Comparison of ENCODE assay signal across 10 cellular contexts in the genomic region with DNA sequence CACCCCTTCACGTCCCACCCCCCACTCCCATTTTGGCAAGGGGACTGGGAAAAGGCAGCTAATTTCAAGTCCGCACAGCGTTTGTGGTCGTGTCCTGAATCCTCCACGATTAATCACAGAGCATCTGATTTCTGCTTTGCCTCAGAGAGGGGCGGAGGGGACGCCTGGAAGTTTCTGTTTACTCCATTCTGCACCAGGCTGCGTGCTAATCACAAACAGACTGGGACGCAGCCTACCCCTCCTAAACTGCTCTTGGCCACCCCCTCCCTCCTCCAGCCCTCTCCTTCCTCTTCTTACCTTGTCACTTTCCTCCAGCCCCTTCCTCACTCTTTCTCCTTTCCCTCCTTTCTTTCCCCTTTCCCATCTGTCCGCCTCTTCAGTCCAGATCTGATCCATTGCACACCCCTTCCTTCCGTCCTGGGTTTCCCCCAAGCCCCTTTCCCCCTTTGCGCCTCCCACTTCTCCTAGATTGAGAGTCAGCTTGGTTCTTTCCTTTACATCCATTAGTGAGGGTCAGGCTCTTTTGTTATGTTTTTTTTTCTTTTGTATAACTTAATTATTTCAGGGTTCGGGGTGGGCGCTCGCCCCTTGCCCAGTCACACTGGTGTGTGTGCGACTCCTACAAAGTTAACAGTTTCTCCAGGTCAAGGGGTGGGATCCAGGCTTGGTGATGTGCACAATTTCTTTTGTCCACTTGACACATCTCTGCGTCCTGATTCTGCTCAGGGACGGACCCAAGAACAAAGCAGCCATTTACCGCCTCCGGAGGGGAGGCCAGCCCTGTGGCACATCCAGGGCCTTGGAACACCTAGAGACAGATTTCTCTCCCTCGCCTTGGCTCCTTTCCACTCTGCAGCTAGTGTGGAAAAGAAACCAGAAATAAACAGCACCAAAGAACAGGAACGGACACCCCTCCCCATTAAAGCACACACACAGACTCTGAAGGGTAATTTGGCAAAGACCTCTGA. TPM values are rescaled to one million over a fixed set of nuclear protein-coding genes. Genes with fewer than 3 reads are reported as not detected.
A peak's percentile ranks its signal among the peaks of the same experiment; 100 is the strongest.
DNase-seq lines count a peak whose midpoint lies in the region; ATAC-seq, FAIRE-seq and TF ChIP-seq lines count a peak whose summit lies in the region.
"Had no signal": no experiment of that assay in that cellular context is flagged by ENCODE, and none has a peak within 500 bp of the region (broad histone marks: within the 10 kb centered on the region; RNA-seq: fewer than 3 reads in every experiment).

No MANE protein-coding gene starts in this region.

- DNase-seq in H7 (peak; percentile 77), K562 (ENCODE audit: extremely low read depth in 1 of 4, low spot score in 3 of 4) (peak; percentile 44 to 81 (median 72)), skeletal muscle cell (ENCODE audit: low read depth) (no peak), GM20000 (ENCODE audit: low spot score) (no peak), SW480 (ENCODE audit: low spot score) (no peak), NCI-H1048 (lab: John Stamatoyannopoulos, UW) (no peak), GF-D8 (lab: John Stamatoyannopoulos, UW) (no peak)

- CTCF ChIA-PET in K562 (lab: Yijun Ruan, JAX; ENCODE audit: low intra/inter-chr PET ratio) = no interaction called here

- peak overlapping the region; percentile 81 for H2AFZ ChIP-seq in K562 (ENCODE audit: low read depth, low read length)

- no peaks in the 10 kb centered on the region for H3K27me3 ChIP-seq in H7 (ENCODE audit: control insufficient read depth, insufficient read depth, low read length)
- H3K27me3 ChIP-seq in K562 (ENCODE audit: control insufficient read depth in 2 of 2, insufficient read depth in 2 of 2, low read length in 2 of 2) = no peaks in the 10 kb centered on the region

- no peaks in the 10 kb centered on the region for H3K36me3 ChIP-seq in H7 (replicated peaks; ENCODE audit: control insufficient read depth, insufficient read depth, low read length)
- H3K36me3 ChIP-seq in K562 (ENCODE audit: control insufficient read depth, insufficient read depth, low read length) = peaks cover 26% of the 10 kb centered on the region

- H3K9me1 ChIP-seq in K562 (ENCODE audit: control insufficient read depth, insufficient read depth, low read length) = no peaks in the 10 kb centered on the region

- no peaks in the 10 kb centered on the region for H3K9me3 ChIP-seq in K562 (replicated peaks; ENCODE audit: control insufficient read depth, insufficient read depth, low read depth, low read length)
- H3K9me3 ChIP-seq in iPS-18c (ENCODE audit: control insufficient read depth, insufficient read depth, low read length) = no peaks in the 10 kb centered on the region

- peaks cover 46 to 47% of the 10 kb centered on the region in 2 experiments for H3K4me1 ChIP-seq in K562 (replicated peaks in 1 of 2; ENCODE audit: control insufficient read depth in 2 of 2, insufficient read depth in 2 of 2, low read length in 2 of 2)

- no peaks in the 10 kb centered on the region for H4K20me1 ChIP-seq in K562 (replicated peaks; ENCODE audit: control insufficient read depth, insufficient read depth, low read length)

- peak; percentile 80 for ATAC-seq in K562

- peak overlapping the region; percentile 96 for H3K4me2 ChIP-seq in K562 (ENCODE audit: insufficient read depth, low read length)

- intact Hi-C loops in K562 (cut with micrococcal nuclease) = loop anchor here (2.0 to 5.0 kb wide), 2 partner anchors 19 to 40 kb away; a partner anchor contains a TSS

- no TSS peak for BruUV-seq in K562 (replicated peaks; lab: Mats Ljungman, UMichigan)

- POLR2A ChIA-PET in K562 (lab: Yijun Ruan, JAX) = interaction anchor here (0.5 to 3.3 kb wide), 7 partner anchors 11 to 316 kb away, joined by 3 to 12 read pairs (median 4); no protein-coding TSS in a partner anchor

- peak overlapping the region; percentile 71 to 89 for H3K9ac ChIP-seq in K562 (ENCODE audit: insufficient read depth in 1 of 2, low read depth in 2 of 2, low read length in 2 of 2)

- peak overlapping the region; percentile 47 for H3K4me3 ChIP-seq in H7 (ENCODE audit: insufficient read depth, low read depth, low read length)
- peak overlapping the region; percentile 52 for H3K4me3 ChIP-seq in K562
- peak overlapping the region; percentile 57; the same call in 1 of the 2 replicates for H3K4me3 ChIP-seq in iPS-18c (ENCODE audit: insufficient read depth, low read depth, low read length)
- H3K4me3 ChIP-seq in skeletal muscle cell (ENCODE audit: low read depth, low read length) = peak overlapping the region; percentile 36

- H3K79me2 ChIP-seq in K562 (ENCODE audit: control insufficient read depth, insufficient read depth, low read length) = peaks cover 43% of the 10 kb centered on the region

- peak overlapping the region; percentile 85 for H3K27ac ChIP-seq in K562 (ENCODE audit: extremely low read depth, low read depth, low read length)

- TF ChIP-seq RAD21 in K562 (CRISPR knock-in tag; conservative IDR thresholded peaks at IDR 0.05 in 1 of 2, IDR thresholded peaks at IDR 0.05 in 1 of 2) = no peak

- 8% methylated on average over 19 of the region's 22 CpGs for WGBS in K562 (ENCODE audit: insufficient coverage, low coverage, missing lambda C conversion rate)

- TF ChIP-seq CTCF in K562 (IDR thresholded peaks at IDR 0.05 in 2 of 3, conservative IDR thresholded peaks at IDR 0.05 in 1 of 3; ENCODE audit: insufficient read depth in 2 of 3, low read depth in 1 of 3, low read length in 3 of 3) (no peak), GM20000 (IDR thresholded peaks at IDR 0.05; ENCODE audit: extremely low read depth, missing control alignments) (no peak)

- in situ Hi-C loops in K562 (cut with MboI) = no loop called here

- peak; percentile 67 for FAIRE-seq in K562 (lab: Jason Lieb, UNC)
- FAIRE-seq: GM18507, islet of Langerhans had no signal

- TF ChIP-seq POLR2A in K562 (conservative IDR thresholded peaks at IDR 0.05) = no peak

- TF ChIP-seq EP300 in K562 (IDR thresholded peaks at IDR 0.05; ENCODE audit: low read length) = no peak

TF ChIP-seq in K562, 482 proteins besides CTCF, POLR2A, EP300 and RAD21 (continues in another document):
- TF ChIP-seq, protein P1, sequence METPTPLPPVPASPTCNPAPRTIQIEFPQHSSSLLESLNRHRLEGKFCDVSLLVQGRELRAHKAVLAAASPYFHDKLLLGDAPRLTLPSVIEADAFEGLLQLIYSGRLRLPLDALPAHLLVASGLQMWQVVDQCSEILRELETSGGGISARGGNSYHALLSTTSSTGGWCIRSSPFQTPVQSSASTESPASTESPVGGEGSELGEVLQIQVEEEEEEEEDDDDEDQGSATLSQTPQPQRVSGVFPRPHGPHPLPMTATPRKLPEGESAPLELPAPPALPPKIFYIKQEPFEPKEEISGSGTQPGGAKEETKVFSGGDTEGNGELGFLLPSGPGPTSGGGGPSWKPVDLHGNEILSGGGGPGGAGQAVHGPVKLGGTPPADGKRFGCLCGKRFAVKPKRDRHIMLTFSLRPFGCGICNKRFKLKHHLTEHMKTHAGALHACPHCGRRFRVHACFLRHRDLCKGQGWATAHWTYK (CRISPR knock-in tag; IDR thresholded peaks at IDR 0.05) = no peak
- no peak for TF ChIP-seq U2AF1 (optimal IDR thresholded peaks at IDR 0.05; ENCODE audit: low read depth, low read length)

RNA-seq across cellular contexts. Expression of a gene that starts 0.5 kb away (rescaled TPM):
- 1.1 and 4.2 TPM in 2 replicates for total RNA-seq in H7 (2014; rRNA removed; shearing (Covaris generic))
- total RNA-seq in K562 (2011; cell fraction: chromatin; rRNA removed; ENCODE audit: low replicate concordance) = 220 and 451 TPM in 2 replicates
- 258 and 278 TPM in 2 replicates for total RNA-seq in K562 (2011; cell fraction: nucleolus; rRNA removed)
- total RNA-seq in K562 (2011; cell fraction: nucleoplasm; rRNA removed) = 187 and 217 TPM in 2 replicates
- total RNA-seq in K562 (2014; rRNA removed) (22.3 and 28.3 TPM in 2 replicates), K562 (2014; rRNA removed; fragmentation: Illumina TruSeq; extraction: Trizol) (9.2 and 15.5 TPM in 2 replicates), K562 (2015; rRNA removed; fragmentation: Illumina TruSeq; extraction: Trizol) (12.8 and 13.3 TPM in 2 replicates), K562 (2021) (43.3 and 46.1 TPM in 2 replicates)
- polyA plus RNA-seq in K562 (2011; rRNA removed) (48.8 and 65.1 TPM in 2 replicates), K562 (2014; fragmentation: Illumina TruSeq; extraction: Trizol) (21.4 and 23.4 TPM in 2 replicates), K562 (2014; fragmentation: Nextera tagmentation; extraction: Ambion mirVana) (1 to 10 TPM; 3.3 to 3.8 TPM), K562 (2014; rRNA removed) (62.7 and 66.4 TPM in 2 replicates)
- 23.4 and 24.4 TPM in 2 replicates for polyA plus RNA-seq in K562 (2011; cell fraction: cytosol; rRNA removed)
- polyA plus RNA-seq in K562 (2011; cell fraction: nucleus; rRNA removed) = 468 and 642 TPM in 2 replicates
- polyA plus RNA-seq in K562 (2012) = 23.3 and 29.2 TPM in 2 replicates
- polyA minus RNA-seq in K562 (2011; rRNA and poly(A)+ RNA removed) = 12.5 and 15.4 TPM in 2 replicates
- polyA minus RNA-seq in K562 (2011; cell fraction: cytosol; rRNA and poly(A)+ RNA removed) = 15.8 and 20.2 TPM in 2 replicates
- polyA minus RNA-seq in K562 (2011; cell fraction: nucleus; rRNA and poly(A)+ RNA removed) = 65.3 and 73.8 TPM in 2 replicates

RNA-seq across cellular contexts. Expression of a gene that starts 39.5 kb away (rescaled TPM):
- 18.9 and 24.5 TPM in 2 replicates for total RNA-seq in H7 (2014; rRNA removed; shearing (Covaris generic))
- 9.8 and 24.9 TPM in 2 replicates for total RNA-seq in K562 (2011; cell fraction: chromatin; rRNA removed; ENCODE audit: low replicate concordance)
- total RNA-seq in K562 (2011; cell fraction: nucleolus; rRNA removed) = 5.3 and 6.2 TPM in 2 replicates
- 12.7 and 15.3 TPM in 2 replicates for total RNA-seq in K562 (2011; cell fraction: nucleoplasm; rRNA removed)
- total RNA-seq in K562 (2014; rRNA removed) (5.5 and 5.9 TPM in 2 replicates), K562 (2014; rRNA removed; fragmentation: Illumina TruSeq; extraction: Trizol) (10.4 and 12.7 TPM in 2 replicates), K562 (2015; rRNA removed; fragmentation: Illumina TruSeq; extraction: Trizol) (9.0 and 9.8 TPM in 2 replicates), K562 (2021) (12.0 and 12.3 TPM in 2 replicates)
- polyA plus RNA-seq in K562 (2011; rRNA removed) (4.5 and 5.3 TPM in 2 replicates), K562 (2014; fragmentation: Illumina TruSeq; extraction: Trizol) (1.7 and 2.5 TPM in 2 replicates), K562 (2014; fragmentation: Nextera tagmentation; extraction: Ambion mirVana) (1 to 10 TPM; 2.7 to 7.4 TPM), K562 (2014; rRNA removed) (2.5 and 2.6 TPM in 2 replicates)
- polyA plus RNA-seq in K562 (2011; cell fraction: cytosol; rRNA removed) = 1.5 and 2.7 TPM in 2 replicates
- polyA plus RNA-seq in K562 (2011; cell fraction: nucleus; rRNA removed) = 1.9 and 2.6 TPM in 2 replicates
- polyA plus RNA-seq in K562 (2012) = 0.96 and 1.2 TPM in 2 replicates
- polyA minus RNA-seq in K562 (2011; rRNA and poly(A)+ RNA removed) = 10.1 and 10.3 TPM in 2 replicates
- polyA minus RNA-seq in K562 (2011; cell fraction: cytosol; rRNA and poly(A)+ RNA removed) = 5.6 and 5.7 TPM in 2 replicates
- 2.2 and 3.1 TPM in 2 replicates for polyA minus RNA-seq in K562 (2011; cell fraction: nucleus; rRNA and poly(A)+ RNA removed)

Comparison
In these comparisons a context has a peak if more than half of its experiments do, and no peak if none do; other contexts are left out.
1. DNase-seq: peak in H7 (single experiment) and K562 (4 of 4); none in skeletal muscle cell (single experiment), GM20000 (single experiment), SW480 (single experiment), NCI-H1048 (single experiment) and GF-D8 (single experiment).
2. Peak in every context shown above with its lines, with median percentiles within 50 percentile points of each other: H3K4me3 ChIP-seq.